8 cellular contexts compared by ENCODE assay signal in the genomic region with DNA sequence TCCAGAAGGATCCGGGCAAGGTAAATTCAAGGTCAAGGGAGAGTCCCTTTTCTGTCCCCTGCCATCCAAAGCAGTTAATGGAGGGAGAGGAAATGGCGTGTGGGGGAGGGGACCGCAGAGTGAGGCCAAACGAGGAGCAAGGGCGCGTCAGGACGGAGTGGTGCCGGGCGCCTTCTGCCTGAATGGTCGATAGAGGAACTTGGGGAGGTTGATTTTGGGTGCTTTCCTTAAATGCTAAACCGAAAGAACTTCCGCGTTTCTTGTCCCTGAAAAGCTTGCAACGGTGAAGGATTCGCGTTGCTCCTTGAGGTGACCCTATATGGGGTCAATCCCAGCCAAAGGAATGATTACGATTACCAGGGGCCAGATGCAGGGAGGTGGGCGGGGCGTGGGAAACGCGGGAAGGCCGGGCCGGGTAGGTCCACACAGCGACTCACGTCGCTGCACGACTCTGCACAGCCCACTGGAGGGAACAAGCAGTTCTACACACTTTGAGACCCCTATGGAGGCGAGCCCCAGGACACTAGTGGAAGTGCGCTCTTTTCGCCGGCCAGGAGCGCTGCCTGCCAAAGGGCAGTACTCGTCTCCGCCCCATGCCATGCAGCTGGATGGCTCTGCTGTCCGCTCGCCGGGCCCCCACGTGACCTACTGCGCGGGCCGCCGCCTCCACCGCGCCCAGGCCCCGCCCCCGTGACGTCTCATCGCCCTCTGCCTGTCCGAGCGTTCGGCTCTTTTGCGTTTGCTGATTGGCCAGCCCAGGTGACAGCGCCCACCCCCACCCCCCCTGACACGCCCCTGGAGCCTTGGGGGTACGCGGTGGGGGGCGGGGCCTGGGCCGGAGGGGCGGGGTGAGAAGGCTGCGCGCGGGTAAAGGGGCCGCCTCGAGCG. TPM values are rescaled to one million over a fixed set of nuclear protein-coding genes. Genes with fewer than 3 reads are reported as not detected.
DNase-seq lines count a peak whose midpoint lies in the region; ATAC-seq, FAIRE-seq and TF ChIP-seq lines count a peak whose summit lies in the region.

No MANE protein-coding gene starts in this region.

- H3K79me1 ChIP-seq in neuronal stem cell (ENCODE audit: low read depth, low read length): no peaks in the 10 kb centered on the region

- no peaks in the 10 kb centered on the region for H3K36me3 ChIP-seq in HCT116 (ENCODE audit: control insufficient read depth in 1 of 2, insufficient read depth in 2 of 2, low read length in 2 of 2)
- H3K36me3 ChIP-seq in MM.1S (replicated peaks; ENCODE audit: insufficient read depth, low read length): no peaks in the 10 kb centered on the region
- no peaks in the 10 kb centered on the region for H3K36me3 ChIP-seq in neuronal stem cell (replicated peaks in 1 of 2; ENCODE audit: control insufficient read depth in 2 of 2, insufficient read depth in 2 of 2, low read length in 2 of 2)

- peak overlapping the region; percentile 83 for H3K4me2 ChIP-seq in HCT116 (ENCODE audit: low read length)
- peak overlapping the region; percentile 84 for H3K4me2 ChIP-seq in MM.1S (ENCODE audit: low read depth, low read length)
- H3K4me2 ChIP-seq in neuronal stem cell (ENCODE audit: insufficient read depth, low read length, poor library complexity, severe bottlenecking): peak overlapping the region; percentile 54

- CTCF ChIA-PET in HCT116 (lab: Charles Lee): no interaction called here

- H2BK15ac ChIP-seq in neuronal stem cell (ENCODE audit: low read length): no peak overlapping the region

- peak; percentile 77 for DNase-seq in GF-D8 (lab: John Stamatoyannopoulos, UW)
- peak; percentile 69 for DNase-seq in HCT116 (ENCODE audit: low read depth, low spot score)
- peak; percentile 92 for DNase-seq in MM.1S
- DNase-seq in SIG-M5 (lab: John Stamatoyannopoulos, UW): peak; percentile 54
- peak; percentile 77 for DNase-seq in activated gamma-delta T cell treated with anti-CD3 and anti-CD28 coated beads, Interleukin-2, amount 50 U/mL, for 16 hours (ENCODE audit: low read depth)
- peak; percentile 83 to 86 for DNase-seq in frontal cortex (ENCODE audit: low spot score in 2 of 2)
- DNase-seq in neuronal stem cell (ENCODE audit: low spot score): peak; percentile 85
- DNase-seq in stromal cell of bone marrow (ENCODE audit: low read depth): peak; percentile 83

- TF ChIP-seq POLR2A in HCT116 (IDR thresholded peaks at IDR 0.05; ENCODE audit: borderline replicate concordance, extremely low read depth, insufficient read depth, insufficient read length): no peak

- no peak overlapping the region for H2BK12ac ChIP-seq in neuronal stem cell (ENCODE audit: low read length)

- H2BK5ac ChIP-seq in neuronal stem cell (ENCODE audit: low read length): no peak overlapping the region

- H3K27ac ChIP-seq in HCT116 (ENCODE audit: low read depth, low read length) (0 out of 2 replicates have a peak overlapping the region, but pooled peaks have one; percentile 32), MM.1S (ENCODE audit: low read length) (peak overlapping the region; percentile 74), neuronal stem cell (replicated peaks; ENCODE audit: low read length) (peak overlapping the region; percentile 51)

- H4K91ac ChIP-seq in neuronal stem cell (ENCODE audit: low read depth, low read length, poor library complexity): no peak overlapping the region

- H3K9me3 ChIP-seq in HCT116 (ENCODE audit: control insufficient read depth in 1 of 2, insufficient read depth in 1 of 2, low read depth in 1 of 2, low read length in 2 of 2): no peaks in the 10 kb centered on the region
- H3K9me3 ChIP-seq in MM.1S (replicated peaks; ENCODE audit: insufficient read depth, low read length): no peaks in the 10 kb centered on the region
- no peaks in the 10 kb centered on the region for H3K9me3 ChIP-seq in neuronal stem cell (replicated peaks in 1 of 2; ENCODE audit: control insufficient read depth in 2 of 2, insufficient read depth in 1 of 2, low read depth in 1 of 2, low read length in 2 of 2)

- no CpG with 5 or more reads among the region's 65 CpGs for WGBS in neuronal stem cell (ENCODE audit: extremely low coverage in 2 of 2, insufficient read length in 2 of 2, insufficient replicate concordance in 1 of 2), 2 donors

- H3K4me1 ChIP-seq in HCT116 (ENCODE audit: control insufficient read depth in 1 of 2, insufficient read depth in 2 of 2, low read length in 2 of 2) (peaks cover 0 to 18% of the 10 kb centered on the region in 2 experiments; a peak in 1 of 4 replicates), MM.1S (ENCODE audit: low read length) (0 out of 2 replicates have a peak, but pooled peaks cover 9% of the 10 kb centered on the region), neuronal stem cell (ENCODE audit: control insufficient read depth in 2 of 2, insufficient read depth in 1 of 2, low read depth in 1 of 2, low read length in 2 of 2) (peaks cover 0 to 4% of the 10 kb centered on the region in 2 donors)

- H3K9ac ChIP-seq in HCT116 (ENCODE audit: low read length): peak overlapping the region; percentile 56
- peak overlapping the region; percentile 82 for H3K9ac ChIP-seq in MM.1S (ENCODE audit: low read length)
- peak overlapping the region; percentile 77 for H3K9ac ChIP-seq in neuronal stem cell (ENCODE audit: low read depth, low read length, poor library complexity)

- POLR2A ChIA-PET in HCT116 (lab: Charles Lee): no interaction called here

- H3K4me3 ChIP-seq in HCT116 (replicated peaks in 1 of 2; ENCODE audit: low read depth in 1 of 2, low read length in 2 of 2): peak overlapping the region; percentile 42 to 58
- H3K4me3 ChIP-seq in MM.1S (ENCODE audit: low read length): peak overlapping the region; percentile 81
- H3K4me3 ChIP-seq in neuronal stem cell (ENCODE audit: low read length in 2 of 2): peak overlapping the region; percentile 81 to 88

- no peak overlapping the region for H3K18ac ChIP-seq in neuronal stem cell (ENCODE audit: low read length)

- intact Hi-C loops in HCT116 (cut with micrococcal nuclease): no loop called here

- no peak overlapping the region for H4K8ac ChIP-seq in neuronal stem cell (ENCODE audit: low read depth, low read length)

- H3K79me2 ChIP-seq in HCT116 (ENCODE audit: insufficient read depth, low read length) (no peaks in the 10 kb centered on the region), MM.1S (ENCODE audit: low read length) (peaks cover 24% of the 10 kb centered on the region)

- H3K14ac ChIP-seq in neuronal stem cell (ENCODE audit: low read length): no peak overlapping the region

- no peak for TF ChIP-seq CTCF in HCT116 (IDR thresholded peaks at IDR 0.05 in 2 of 3, conservative IDR thresholded peaks at IDR 0.05 in 1 of 3; ENCODE audit: borderline replicate concordance in 1 of 3, insufficient read depth in 1 of 3, low read depth in 2 of 3, low read length in 2 of 3)
- TF ChIP-seq CTCF in MM.1S (IDR thresholded peaks at IDR 0.05; ENCODE audit: low read length): no peak

- no peak overlapping the region for H3K4ac ChIP-seq in neuronal stem cell (ENCODE audit: low read length)

- no peak for TF ChIP-seq RAD21 in HCT116 (IDR thresholded peaks at IDR 0.05; ENCODE audit: low read depth)

- H3K9me2 ChIP-seq in HCT116 (ENCODE audit: insufficient read depth): no peaks in the 10 kb centered on the region
- H3K9me2 ChIP-seq in MM.1S (replicated peaks; ENCODE audit: insufficient read depth, low read length): no peaks in the 10 kb centered on the region

- peak; percentile 94 for ATAC-seq in HCT116

- H3K27me3 ChIP-seq in HCT116 (ENCODE audit: insufficient read depth, low read length): no peaks in the 10 kb centered on the region
- no peaks in the 10 kb centered on the region for H3K27me3 ChIP-seq in MM.1S (replicated peaks; ENCODE audit: insufficient read depth, low read length)
- H3K27me3 ChIP-seq in neuronal stem cell (ENCODE audit: control insufficient read depth in 3 of 3, insufficient read depth in 3 of 3, low read depth in 1 of 3, low read length in 3 of 3): no peaks in the 10 kb centered on the region

- peak overlapping the region; percentile 55 for H3K23ac ChIP-seq in neuronal stem cell (ENCODE audit: low read depth, low read length, poor library complexity)

- RAD21 ChIA-PET in HCT116 (lab: Charles Lee; ENCODE audit: low non-redundant PET in 1 of 2, low total read pairs in 2 of 2, uncharacterized antibody in 2 of 2, unreplicated experiment in 2 of 2): no interaction called here

- no TSS peak for BruUV-seq in HCT116 (replicated peaks; lab: Mats Ljungman, UMichigan)

- H4K20me1 ChIP-seq in HCT116 (ENCODE audit: insufficient read depth): no peaks in the 10 kb centered on the region
- H4K20me1 ChIP-seq in MM.1S (ENCODE audit: insufficient read depth, low read length): no peaks in the 10 kb centered on the region

- FAIRE-seq in frontal cortex (lab: Jason Lieb, UNC): no peak

- H2BK120ac ChIP-seq in neuronal stem cell (ENCODE audit: low read depth, low read length): no peak overlapping the region

- H2AK5ac ChIP-seq in neuronal stem cell (ENCODE audit: low read depth, low read length): no peak overlapping the region

- H2AFZ ChIP-seq in HCT116 (ENCODE audit: low read depth, low read length, poor library complexity, severe bottlenecking) (peak overlapping the region; percentile 56), MM.1S (ENCODE audit: low read length) (peak overlapping the region; percentile 88), neuronal stem cell (ENCODE audit: low read length) (peak overlapping the region; percentile 98)

- H3F3A ChIP-seq in MM.1S (ENCODE audit: insufficient read depth, low read length): no peaks in the 10 kb centered on the region; the same call in 1 of the 2 replicates

TF ChIP-seq in HCT116, 20 proteins besides CTCF, POLR2A, EP300 and RAD21 (continues in another document):
- TF ChIP-seq SRF (IDR thresholded peaks at IDR 0.05; ENCODE audit: low read depth) (no peak), ELF1 (IDR thresholded peaks at IDR 0.05; ENCODE audit: borderline replicate concordance, low read depth) (no peak), EZH2 (IDR thresholded peaks at IDR 0.05) (no peak), EZH2phosphoT487 (IDR thresholded peaks at IDR 0.05; ENCODE audit: borderline replicate concordance) (no peak), YY1 (IDR thresholded peaks at IDR 0.05; ENCODE audit: extremely low read depth, insufficient replicate concordance, low read depth, low read length) (no peak), ZFX (IDR thresholded peaks at IDR 0.05) (no peak), CEBPB (IDR thresholded peaks at IDR 0.05; ENCODE audit: low read depth) (no peak), POLR2AphosphoS5 (IDR thresholded peaks at IDR 0.05; ENCODE audit: low read depth, low read length) (no peak)
- TF ChIP-seq, protein P1, sequence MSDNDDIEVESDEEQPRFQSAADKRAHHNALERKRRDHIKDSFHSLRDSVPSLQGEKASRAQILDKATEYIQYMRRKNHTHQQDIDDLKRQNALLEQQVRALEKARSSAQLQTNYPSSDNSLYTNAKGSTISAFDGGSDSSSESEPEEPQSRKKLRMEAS (IDR thresholded peaks at IDR 0.05): peak; percentile 75
- TF ChIP-seq, protein P2, sequence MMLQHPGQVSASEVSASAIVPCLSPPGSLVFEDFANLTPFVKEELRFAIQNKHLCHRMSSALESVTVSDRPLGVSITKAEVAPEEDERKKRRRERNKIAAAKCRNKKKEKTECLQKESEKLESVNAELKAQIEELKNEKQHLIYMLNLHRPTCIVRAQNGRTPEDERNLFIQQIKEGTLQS (IDR thresholded peaks at IDR 0.05): no peak

RNA-seq across cellular contexts. Expression of a gene that starts 0.5 kb away (rescaled TPM):
- total RNA-seq in HCT116 (2021; ENCODE audit: unreplicated experiment): 4.3 TPM
- 1.4 and 2.2 TPM in 2 replicates for polyA plus RNA-seq in HCT116 (2012)
- 10.6 TPM for total RNA-seq in frontal cortex
- 3.8 TPM for polyA plus RNA-seq in neuronal stem cell (2013, experiment 1 of 2)
- 4.1 TPM for polyA plus RNA-seq in neuronal stem cell (2013, experiment 2 of 2)

Comparison
In these comparisons a context has a peak if more than half of its experiments do, and no peak if none do; other contexts are left out.
1. Peak in every context shown above with its lines: DNase-seq, ATAC-seq, H3K4me3 ChIP-seq and H3K27ac ChIP-seq.